ENCODE assay signal across 8 cellular contexts in genomic region chr5:143403607-143404415, GRCh38. TPM values are rescaled to one million over a fixed set of nuclear protein-coding genes. Genes with fewer than 3 reads are reported as not detected.
A peak's percentile ranks its signal among the peaks of the same experiment; 100 is the strongest.
DNase-seq lines count a peak whose midpoint lies in the region; ATAC-seq, FAIRE-seq and TF ChIP-seq lines count a peak whose summit lies in the region.

Gene NR3C1 (minus strand): TSS chr5:143403686. CDS start chr5:143400839, 2,847 bp downstream.

- H3K27ac ChIP-seq in uterus, result peak within 1 kb of the TSS; percentile 97

- POLR2A ChIA-PET in GM10248 (lab: Yijun Ruan, JAX), result interaction anchor here (0.5 to 1.6 kb wide), 9 partner anchors 11 to 577 kb away, joined by 3 to 6 read pairs (median 3); no protein-coding TSS in a partner anchor

- DNase-seq in GM10248 (ENCODE audit: extremely low spot score) (peak; percentile 82), H54 (ENCODE audit: insufficient read length, low spot score) (peak; percentile 60), M059J (ENCODE audit: low read depth) (peak; percentile 86), amniotic stem cell (lab: John Stamatoyannopoulos, UW) (peak; percentile 80), left ventricle myocardium superior (peak; percentile 95), putamen (ENCODE audit: low spot score) (peak; percentile 93), uterus (peak; percentile 76 to 87)

- TF ChIP-seq CTCF in GM10248 (IDR thresholded peaks at IDR 0.05; ENCODE audit: control extremely low read depth, extremely low read depth, low read depth, missing control alignments) (peak; percentile 63), uterus (IDR thresholded peaks at IDR 0.05) (peak in 3 of 4 experiments; percentile 56 to 75 (median 67))

- peaks cover 45% of the 10 kb centered on the region for H3K4me1 Mint-ChIP-seq in T-helper 1 cell treated with Interleukin-12 subunit alpha and Interleukin-12 subunit beta and Interleukin-4 antibody, amounts not matched to agents 30 μg/mL and 1 μg/mL, for 36 hours (ENCODE audit: low read depth)

- no peak for FAIRE-seq in H54 (lab: Jason Lieb, UNC)

- H3K36me3 Mint-ChIP-seq in T-helper 1 cell treated with Interleukin-12 subunit alpha and Interleukin-12 subunit beta and Interleukin-4 antibody, amounts not matched to agents 30 μg/mL and 1 μg/mL, for 36 hours (ENCODE audit: low read depth), result peaks cover 37% of the 10 kb centered on the region

- no peaks in the 10 kb centered on the region for H3K27me3 ChIP-seq in uterus

- peak within 1 kb of the TSS; percentile 57 to 94 for H3K4me3 ChIP-seq in uterus

- H3K9me3 ChIP-seq in uterus, result no peaks in the 10 kb centered on the region

- peak; percentile 80 for ATAC-seq in left ventricle myocardium superior

- intact Hi-C loops in left ventricle myocardium superior (cut with micrococcal nuclease) (loop anchor here (10.0 kb wide), 2 partner anchors 379 to 421 kb away; no protein-coding TSS in a partner anchor), uterus (cut with DNase I; ENCODE audit: low total_unique reads) (no loop called here)

- no peaks in the 10 kb centered on the region for H3K36me3 ChIP-seq in uterus

- TF ChIP-seq POLR2A in H54 (IDR thresholded peaks at IDR 0.05; ENCODE audit: low read depth, low read length) (peak; percentile 64), uterus (IDR thresholded peaks at IDR 0.05) (peak in 1 of 2 donors; percentile 43)

- peak within 1 kb of the TSS; percentile 88 for H3K4me3 Mint-ChIP-seq in T-helper 1 cell treated with Interleukin-12 subunit alpha and Interleukin-12 subunit beta and Interleukin-4 antibody, amounts not matched to agents 30 μg/mL and 1 μg/mL, for 36 hours

- H3K4me1 ChIP-seq in uterus, result no peaks in the 10 kb centered on the region

- peaks cover 13% of the 10 kb centered on the region for H3K9me3 Mint-ChIP-seq in T-helper 1 cell treated with Interleukin-12 subunit alpha and Interleukin-12 subunit beta and Interleukin-4 antibody, amounts not matched to agents 30 μg/mL and 1 μg/mL, for 36 hours

- H3K27me3 Mint-ChIP-seq in T-helper 1 cell treated with Interleukin-12 subunit alpha and Interleukin-12 subunit beta and Interleukin-4 antibody, amounts not matched to agents 30 μg/mL and 1 μg/mL, for 36 hours (ENCODE audit: low read depth), result no peaks in the 10 kb centered on the region

- CTCF ChIA-PET in GM10248 (lab: Yijun Ruan, JAX), result interaction anchor here (0.7 to 2.7 kb wide), 38 partner anchors 8 to 575 kb away, joined by 3 to 20 read pairs (median 4); no protein-coding TSS in a partner anchor

- H3K27ac Mint-ChIP-seq in T-helper 1 cell treated with Interleukin-12 subunit alpha and Interleukin-12 subunit beta and Interleukin-4 antibody, amounts not matched to agents 30 μg/mL and 1 μg/mL, for 36 hours, result peak within 1 kb of the TSS; percentile 99

RNA-seq across cellular contexts. Expression of gene NR3C1, which starts in this region (rescaled TPM):
- total RNA-seq in M059J (2014; rRNA removed; shearing (Covaris generic)), result 48.0 and 65.3 TPM in 2 replicates
- total RNA-seq in left ventricle myocardium superior (53.0 TPM), uterus (100 to 1,000 TPM in 1 of 4 donors, 10 to 100 TPM in 3; 55.1 to 134 (median 87.3) TPM)

Comparison
In these comparisons a context has a peak if more than half of its experiments do, and no peak if none do; other contexts are left out.
1. Peak in every context shown above with its lines: DNase-seq, ATAC-seq, H3K4me3 ChIP-seq and H3K27ac ChIP-seq.